Comparison of ENCODE assay signal across 8 cellular contexts in the genomic region with DNA sequence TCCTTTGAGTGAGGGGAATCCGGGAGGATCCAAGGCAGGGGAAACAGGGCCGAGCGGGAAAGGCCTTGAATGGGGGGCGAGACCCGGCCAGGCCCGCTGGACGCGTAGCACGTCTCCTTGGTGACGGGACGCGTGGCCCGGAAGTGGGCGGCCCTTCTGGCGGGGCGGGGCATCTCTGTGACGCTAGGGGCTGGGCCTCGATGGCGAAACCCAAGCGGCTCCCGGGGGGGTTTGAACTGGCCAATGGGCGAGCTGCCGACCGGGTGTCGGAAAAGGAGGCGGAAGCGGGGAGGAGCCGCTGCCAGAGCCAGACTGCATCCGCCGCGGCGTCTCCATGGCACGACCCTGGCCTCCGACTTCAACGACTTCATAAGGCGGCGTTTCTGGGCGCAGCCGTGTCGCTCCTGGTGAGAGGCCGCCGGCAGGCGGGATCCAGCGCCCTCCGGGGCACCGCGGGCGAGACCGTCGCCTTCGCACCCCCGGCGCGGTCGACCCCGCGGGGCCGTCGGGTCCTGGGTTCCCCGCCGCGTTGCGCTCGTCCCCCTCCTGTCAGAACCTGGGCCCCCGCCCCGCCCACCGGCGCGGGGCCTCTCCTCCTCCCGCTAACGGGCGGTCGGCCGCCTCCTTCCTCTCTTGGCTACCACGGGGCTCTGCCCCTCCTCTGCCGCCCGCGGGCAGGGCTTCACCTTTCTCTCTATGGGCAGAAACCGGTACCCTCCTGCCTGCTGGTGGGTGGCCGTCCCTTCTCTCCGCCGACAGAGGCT. TPM values are rescaled to one million over a fixed set of nuclear protein-coding genes. Genes with fewer than 3 reads are reported as not detected.
DNase-seq lines count a peak whose midpoint lies in the region; ATAC-seq and TF ChIP-seq lines count a peak whose summit lies in the region.

Gene ODF2 (plus strand): TSS at position 158 of the 764 bp plus-strand sequence. CDS start 86 bp downstream, at position 244.

- TF ChIP-seq CTCF in SK-N-SH (IDR thresholded peaks at IDR 0.05) = no peak

- peak within 1 kb of the TSS; percentile 84 for H3K4me3 ChIP-seq in GM08714 (ENCODE audit: low read length)
- peak within 1 kb of the TSS; percentile 79 to 92 for H3K4me3 ChIP-seq in SK-N-SH (ENCODE audit: low read depth in 2 of 2, low read length in 1 of 2)

- H3K4me1 ChIP-seq in SK-N-SH (ENCODE audit: control insufficient read depth in 1 of 2, insufficient read depth in 2 of 2, low read depth in 1 of 2, low read length in 1 of 2) = peaks cover 3 to 9% of the 10 kb centered on the region in 2 experiments; a peak in 1 of 4 replicates

- H4K20me1 ChIP-seq in SK-N-SH (ENCODE audit: insufficient read depth) = no peaks in the 10 kb centered on the region

- H3K4me3 Mint-ChIP-seq in activated naive CD4-positive, alpha-beta T cell treated with anti-CD3 and anti-CD28 coated beads, Interleukin-2, amount 10 ng/mL, durations not matched to agents 7 days and 5 days = peak within 1 kb of the TSS; percentile 84

- H3K27me3 Mint-ChIP-seq in activated naive CD4-positive, alpha-beta T cell treated with anti-CD3 and anti-CD28 coated beads, Interleukin-2, amount 10 ng/mL, durations not matched to agents 7 days and 5 days = peaks cover 16% of the 10 kb centered on the region

- peak within 1 kb of the TSS; percentile 100 for H3K4me2 ChIP-seq in SK-N-SH

- peak within 1 kb of the TSS; percentile 81 for H3K9ac ChIP-seq in SK-N-SH

- peak within 1 kb of the TSS; percentile 92 for H3K27ac Mint-ChIP-seq in activated naive CD4-positive, alpha-beta T cell treated with anti-CD3 and anti-CD28 coated beads, Interleukin-2, amount 10 ng/mL, durations not matched to agents 7 days and 5 days

- H3K9me3 Mint-ChIP-seq in activated naive CD4-positive, alpha-beta T cell treated with anti-CD3 and anti-CD28 coated beads, Interleukin-2, amount 10 ng/mL, durations not matched to agents 7 days and 5 days = no peaks in the 10 kb centered on the region

- TF ChIP-seq EP300 in SK-N-SH (IDR thresholded peaks at IDR 0.05; ENCODE audit: borderline replicate concordance in 1 of 2, low read depth in 1 of 2, low read length in 1 of 2) = 0 out of 4 replicates have a peak, but pooled peaks of 1 of the 2 experiments have one; percentile 6

- H3K9me2 ChIP-seq in SK-N-SH = no peaks in the 10 kb centered on the region

- peaks cover 36% of the 10 kb centered on the region for H3K4me1 Mint-ChIP-seq in activated naive CD4-positive, alpha-beta T cell treated with anti-CD3 and anti-CD28 coated beads, Interleukin-2, amount 10 ng/mL, durations not matched to agents 7 days and 5 days

- TF ChIP-seq RAD21 in SK-N-SH (IDR thresholded peaks at IDR 0.05; ENCODE audit: low read length) = no peak

- H3K36me3 ChIP-seq in SK-N-SH (replicated peaks in 1 of 2; ENCODE audit: control insufficient read depth in 1 of 2, insufficient read depth in 2 of 2, low read length in 1 of 2) = peaks cover 12 to 19% of the 10 kb centered on the region in 2 experiments

- H3K27ac ChIP-seq in SK-N-SH (ENCODE audit: low read depth in 2 of 2, low read length in 1 of 2) = peak within 1 kb of the TSS; percentile 71 to 84

- ATAC-seq in HG02588 (IDR thresholded peaks at IDR 0.05; ENCODE audit: unreplicated experiment) = peak; percentile 83

- DNase-seq in NCI-H1092 (lab: John Stamatoyannopoulos, UW) (peak; percentile 98), SK-N-SH (peak; percentile 99), germinal center (ENCODE audit: low spot score) (peak; percentile 100), nucleus accumbens (lab: John Stamatoyannopoulos, UW) (peak; percentile 77 to 99 (median 96)), superior temporal gyrus (ENCODE audit: extremely low spot score) (peak; percentile 97)
- DNase-seq in activated naive CD4-positive, alpha-beta T cell treated with anti-CD3 and anti-CD28 coated beads, Interleukin-2, amount 10 ng/mL, durations not matched to agents 7 days and 5 days = peak; percentile 100

- no peaks in the 10 kb centered on the region for H3K27me3 ChIP-seq in SK-N-SH (ENCODE audit: insufficient read depth)

- peak within 1 kb of the TSS; percentile 90; the same call in 1 of the 2 replicates for H2AFZ ChIP-seq in SK-N-SH (ENCODE audit: low read depth)

- POLR2A ChIA-PET in SK-N-SH (lab: Yijun Ruan, JAX) = no interaction called here

- peaks cover 35% of the 10 kb centered on the region for H3K79me2 ChIP-seq in SK-N-SH (ENCODE audit: insufficient read depth)

- WGBS in SK-N-SH (ENCODE audit: low lambda C conversion rate) = 0% methylated on average over 1 of the region's 82 CpGs

- H3F3A ChIP-seq in SK-N-SH (replicated peaks; ENCODE audit: insufficient read depth) = no peaks in the 10 kb centered on the region

- H3K36me3 Mint-ChIP-seq in activated naive CD4-positive, alpha-beta T cell treated with anti-CD3 and anti-CD28 coated beads, Interleukin-2, amount 10 ng/mL, durations not matched to agents 7 days and 5 days = peaks cover 14% of the 10 kb centered on the region

- no peaks in the 10 kb centered on the region for H3K9me3 ChIP-seq in SK-N-SH

- CTCF ChIA-PET in SK-N-SH (lab: Yijun Ruan, JAX) = interaction anchor here (1.0 to 1.3 kb wide), 4 partner anchors 14 to 94 kb away, joined by 3 to 4 read pairs (median 3); no protein-coding TSS in a partner anchor
- CTCF ChIA-PET in activated naive CD4-positive, alpha-beta T cell treated with anti-CD3 and anti-CD28 coated beads, Interleukin-2, amount 10 ng/mL, durations not matched to agents 7 days and 5 days (lab: Charles Lee) = interaction anchor here (1.4 kb wide), 1 partner anchor 17 kb away, joined by 8 read pairs; no protein-coding TSS in a partner anchor

TF ChIP-seq in SK-N-SH, 30 proteins besides CTCF, POLR2A, EP300 and RAD21 (continues in another document):
- TF ChIP-seq SMC3 (IDR thresholded peaks at IDR 0.05; ENCODE audit: low read depth, low read length) (no peak), CHD2 (IDR thresholded peaks at IDR 0.05; ENCODE audit: low read length, partially characterized antibody) (no peak), FOXJ3 (CRISPR knock-in tag; IDR thresholded peaks at IDR 0.05) (no peak), TCF12 (IDR thresholded peaks at IDR 0.05) (no peak), TAF1 (IDR thresholded peaks at IDR 0.05; ENCODE audit: borderline replicate concordance, low read depth, low read length) (peak; percentile 55; the same call in 1 of the 2 replicates), YY1 (IDR thresholded peaks at IDR 0.05; ENCODE audit: low read depth) (no peak), REST (IDR thresholded peaks at IDR 0.05; ENCODE audit: low read depth, low read length) (no peak), MEF2A (IDR thresholded peaks at IDR 0.05; ENCODE audit: borderline replicate concordance, low read depth) (no peak), FOXM1 (IDR thresholded peaks at IDR 0.05; ENCODE audit: low read depth) (peak; percentile 24; the same call in 1 of the 2 replicates), NFIC (IDR thresholded peaks at IDR 0.05; ENCODE audit: borderline replicate concordance) (no peak), NRF1 (IDR thresholded peaks at IDR 0.05; ENCODE audit: low read depth, low read length) (no peak), TEAD4 (IDR thresholded peaks at IDR 0.05; ENCODE audit: borderline replicate concordance, insufficient read depth) (no peak), FOSL2 (IDR thresholded peaks at IDR 0.05; ENCODE audit: borderline replicate concordance, low read depth) (no peak)
- TF ChIP-seq, protein P1, sequence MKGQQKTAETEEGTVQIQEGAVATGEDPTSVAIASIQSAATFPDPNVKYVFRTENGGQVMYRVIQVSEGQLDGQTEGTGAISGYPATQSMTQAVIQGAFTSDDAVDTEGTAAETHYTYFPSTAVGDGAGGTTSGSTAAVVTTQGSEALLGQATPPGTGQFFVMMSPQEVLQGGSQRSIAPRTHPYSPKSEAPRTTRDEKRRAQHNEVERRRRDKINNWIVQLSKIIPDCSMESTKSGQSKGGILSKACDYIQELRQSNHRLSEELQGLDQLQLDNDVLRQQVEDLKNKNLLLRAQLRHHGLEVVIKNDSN (IDR thresholded peaks at IDR 0.05; ENCODE audit: borderline replicate concordance, low read depth) = peak; percentile 61; the same call in 1 of the 2 replicates
- TF ChIP-seq, protein P2, sequence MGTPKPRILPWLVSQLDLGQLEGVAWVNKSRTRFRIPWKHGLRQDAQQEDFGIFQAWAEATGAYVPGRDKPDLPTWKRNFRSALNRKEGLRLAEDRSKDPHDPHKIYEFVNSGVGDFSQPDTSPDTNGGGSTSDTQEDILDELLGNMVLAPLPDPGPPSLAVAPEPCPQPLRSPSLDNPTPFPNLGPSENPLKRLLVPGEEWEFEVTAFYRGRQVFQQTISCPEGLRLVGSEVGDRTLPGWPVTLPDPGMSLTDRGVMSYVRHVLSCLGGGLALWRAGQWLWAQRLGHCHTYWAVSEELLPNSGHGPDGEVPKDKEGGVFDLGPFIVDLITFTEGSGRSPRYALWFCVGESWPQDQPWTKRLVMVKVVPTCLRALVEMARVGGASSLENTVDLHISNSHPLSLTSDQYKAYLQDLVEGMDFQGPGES (IDR thresholded peaks at IDR 0.05; ENCODE audit: low read depth, low read length) = no peak

RNA-seq across cellular contexts. Expression of gene ODF2, which starts in this region (rescaled TPM):
- polyA plus RNA-seq in SK-N-SH (2012; rRNA removed) = 32.7 and 35.7 TPM in 2 replicates
- 27.5 and 27.8 TPM in 2 replicates for polyA plus RNA-seq in SK-N-SH (2012; cell fraction: cytosol; rRNA removed)
- polyA plus RNA-seq in SK-N-SH (2012; cell fraction: nucleus; rRNA removed) = 121 and 162 TPM in 2 replicates

Comparison
In these comparisons a context has a peak if more than half of its experiments do, and no peak if none do; other contexts are left out.
1. Peak in every context shown above with its lines: DNase-seq, ATAC-seq, H3K4me3 ChIP-seq and H3K27ac ChIP-seq.